Comparison of ENCODE assay signal across 4 cellular contexts in the genomic region with DNA sequence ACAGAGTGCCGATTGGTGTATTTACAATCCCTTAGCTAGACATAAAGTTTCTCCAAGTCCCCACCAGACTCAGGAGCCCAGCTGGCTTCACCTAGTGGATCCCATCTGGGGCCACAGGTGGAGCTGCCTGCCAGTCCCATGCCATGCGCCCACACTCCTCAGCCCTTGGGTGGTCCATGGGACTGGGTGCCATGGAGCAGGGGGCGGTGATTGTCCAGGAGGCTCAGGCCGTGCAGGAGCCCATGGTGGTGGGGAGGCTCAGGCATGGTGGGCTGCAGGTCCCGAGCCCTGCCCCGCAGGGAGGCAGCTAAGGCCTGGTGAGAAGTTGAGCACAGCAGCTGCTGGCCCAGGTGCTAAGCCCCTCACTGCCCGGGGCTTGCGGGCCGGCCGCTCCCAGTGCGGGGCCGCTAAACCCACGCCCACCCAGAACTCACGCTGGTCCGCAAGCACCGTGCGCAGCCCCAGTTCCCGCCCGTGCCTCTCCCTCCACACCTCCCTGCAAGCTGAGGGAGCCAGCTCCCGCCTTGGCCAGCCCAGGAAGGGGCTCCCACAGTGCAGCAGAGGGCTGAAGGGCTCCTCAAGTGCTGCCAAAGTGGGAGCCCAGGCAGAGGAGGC. TPM values are rescaled to one million over a fixed set of nuclear protein-coding genes. Genes with fewer than 3 reads are reported as not detected.
"Had no signal": no experiment of that assay in that cellular context is flagged by ENCODE, and none has a peak within 500 bp of the region (broad histone marks: within the 10 kb centered on the region; RNA-seq: fewer than 3 reads in every experiment).

No MANE protein-coding gene starts in this region.

RNA-seq across cellular contexts. Expression of gene GNG4, which starts 55.2 kb away (rescaled TPM):
- total RNA-seq: activated naive CD8-positive, alpha-beta T cell treated with anti-CD3 and anti-CD28 coated beads, Interleukin-2, amount 10 ng/mL, durations not matched to agents 7 days and 5 days; ascending aorta; bronchial epithelial cell had no signal
- polyA plus RNA-seq: cardiac muscle cell had no signal
